Comparison of ENCODE assay signal across 11 cellular contexts in the genomic region with DNA sequence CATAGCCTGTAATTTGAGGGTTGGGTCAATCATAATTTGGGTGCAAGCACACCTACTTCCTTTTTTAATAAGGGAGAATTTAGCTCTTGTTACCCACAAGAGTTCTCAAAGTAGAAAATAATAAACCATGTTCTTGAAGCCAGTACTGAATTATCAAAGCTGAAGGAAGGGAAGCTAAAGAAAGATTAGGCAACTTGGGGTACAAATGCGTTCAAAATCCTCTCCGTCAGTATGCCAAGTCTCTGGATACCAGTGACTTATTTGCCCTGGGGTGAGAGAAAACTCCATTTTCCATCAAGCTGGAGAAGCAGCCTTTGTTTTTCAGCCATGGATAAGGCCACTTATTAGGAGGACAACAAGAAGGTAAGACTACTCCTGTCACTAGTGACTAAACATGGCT. TPM values are rescaled to one million over a fixed set of nuclear protein-coding genes. Genes with fewer than 3 reads are reported as not detected.
A peak's percentile ranks its signal among the peaks of the same experiment; 100 is the strongest.
DNase-seq lines count a peak whose midpoint lies in the region; ATAC-seq and TF ChIP-seq lines count a peak whose summit lies in the region.
"Had no signal": no experiment of that assay in that cellular context is flagged by ENCODE, and none has a peak within 500 bp of the region (broad histone marks: within the 10 kb centered on the region; RNA-seq: fewer than 3 reads in every experiment).

No MANE protein-coding gene starts in this region.

- H3K36me3 ChIP-seq in MG63 (peaks cover 70% of the 10 kb centered on the region), ovary (no peaks in the 10 kb centered on the region)

- no peaks in the 10 kb centered on the region for H3K27me3 Mint-ChIP-seq in stimulated activated naive CD8-positive, alpha-beta T cell treated with anti-CD3 and anti-CD28 coated beads, Interleukin-15, Interleukin-2, amounts not matched to agents 100 ng/mL and 50 ng/mL, for 24 hours
- no peaks in the 10 kb centered on the region for H3K27me3 Mint-ChIP-seq in naive B cell

- H3K9me3 ChIP-seq in MG63 (peaks cover 7% of the 10 kb centered on the region), ovary (no peaks in the 10 kb centered on the region)

- 37 to 89% (median 56%) methylated on average over 2 of the region's 2 CpGs for WGBS in adipose tissue, 3 donors
- 87 to 95% (median 93%) methylated on average over 2 of the region's 2 CpGs for WGBS in ovary, 3 donors

- ATAC-seq in stimulated activated naive CD8-positive, alpha-beta T cell treated with anti-CD3 and anti-CD28 coated beads, Interleukin-15, Interleukin-2, amounts not matched to agents 100 U/mL and 50 U/mL, for 24 hours, result no peak
- ATAC-seq in naive B cell (ENCODE audit: low read depth in 2 of 2), result no peak

- peaks cover 14% of the 10 kb centered on the region for H3K9me3 Mint-ChIP-seq in stimulated activated naive CD8-positive, alpha-beta T cell treated with anti-CD3 and anti-CD28 coated beads, Interleukin-15, Interleukin-2, amounts not matched to agents 100 ng/mL and 50 ng/mL, for 24 hours
- H3K9me3 Mint-ChIP-seq in naive B cell, result no peaks in the 10 kb centered on the region

- H3K4me3 ChIP-seq in MG63 (no peak overlapping the region), ovary (no peak overlapping the region)

- peaks cover 2% of the 10 kb centered on the region for H3K4me1 ChIP-seq in ovary (ENCODE audit: insufficient read depth)

- peaks cover 79% of the 10 kb centered on the region for H3K36me3 Mint-ChIP-seq in stimulated activated naive CD8-positive, alpha-beta T cell treated with anti-CD3 and anti-CD28 coated beads, Interleukin-15, Interleukin-2, amounts not matched to agents 100 ng/mL and 50 ng/mL, for 24 hours (ENCODE audit: low read depth)
- peaks cover 5 to 16% of the 10 kb centered on the region in 2 donors for H3K36me3 Mint-ChIP-seq in naive B cell

- no peaks in the 10 kb centered on the region for H3K27me3 ChIP-seq in MG63
- H3K27me3 ChIP-seq in ovary, result no peaks in the 10 kb centered on the region

- H3K27ac ChIP-seq in adipose tissue (ENCODE audit: low read depth, low read length), result peak overlapping the region; percentile 2
- no peak overlapping the region for H3K27ac ChIP-seq in ovary
- H3K27ac ChIP-seq: WERI-Rb-1 had no signal

- peak overlapping the region; percentile 58 for H3K4me3 Mint-ChIP-seq in stimulated activated naive CD8-positive, alpha-beta T cell treated with anti-CD3 and anti-CD28 coated beads, Interleukin-15, Interleukin-2, amounts not matched to agents 100 ng/mL and 50 ng/mL, for 24 hours
- peak overlapping the region in 5 of 8 donors; percentile 17 to 65 (median 48) for H3K4me3 Mint-ChIP-seq in naive B cell

- H3K4me1 Mint-ChIP-seq in stimulated activated naive CD8-positive, alpha-beta T cell treated with anti-CD3 and anti-CD28 coated beads, Interleukin-15, Interleukin-2, amounts not matched to agents 100 ng/mL and 50 ng/mL, for 24 hours (ENCODE audit: low read depth), result peaks cover 65% of the 10 kb centered on the region
- peaks cover 34 to 54% (median 35%) of the 10 kb centered on the region in 3 donors for H3K4me1 Mint-ChIP-seq in naive B cell

- TF ChIP-seq EP300 in ovary (IDR thresholded peaks at IDR 0.05), result no peak

- intact Hi-C loops in ovary (cut with DNase I), result no loop called here

- TF ChIP-seq CTCF in ovary (IDR thresholded peaks at IDR 0.05), result no peak

- no peak for DNase-seq in stimulated activated naive CD8-positive, alpha-beta T cell treated with anti-CD3 and anti-CD28 coated beads, Interleukin-15, Interleukin-2, amounts not matched to agents 100 U/mL and 50 U/mL, for 24 hours
- DNase-seq in naive B cell (no peak), NCI-H2107 treated with DMSO at 0.1 percent for 48 hours (lab: John Stamatoyannopoulos, UW; ENCODE audit: unreplicated experiment) (no peak), MG63 (no peak), ovary (no peak), H4 (ENCODE audit: low spot score) (no peak)
- DNase-seq: COR-L47, occipital lobe, WERI-Rb-1 had no signal

- peak overlapping the region; percentile 82 for H3K27ac Mint-ChIP-seq in stimulated activated naive CD8-positive, alpha-beta T cell treated with anti-CD3 and anti-CD28 coated beads, Interleukin-15, Interleukin-2, amounts not matched to agents 100 ng/mL and 50 ng/mL, for 24 hours
- H3K27ac Mint-ChIP-seq in naive B cell, result peak overlapping the region; percentile 76 to 94 (median 90)

- no peak for TF ChIP-seq POLR2A in ovary (IDR thresholded peaks at IDR 0.05)

RNA-seq across cellular contexts. Expression of a gene that starts 23.5 kb away (rescaled TPM):
- polyA plus RNA-seq in adipose tissue, result 1 to 10 TPM; 3.9 to 6.5 (median 5.3) TPM
- 10 to 100 TPM in 5 of 6 donors, 1 to 10 TPM in 1; 9.4 to 17.3 (median 11.5) TPM for polyA plus RNA-seq in naive B cell (ENCODE audit: low read depth in 6 of 6)
- 10.3 and 12.0 TPM in 2 replicates for total RNA-seq in MG63 (2014; rRNA removed; shearing (Covaris generic); ENCODE audit: low replicate concordance)
- total RNA-seq in ovary, result 10 to 100 TPM in 1 of 7 donors, 1 to 10 TPM in 6; 7.3 to 13.8 (median 8.1) TPM
- polyA plus RNA-seq in ovary, result 1 to 10 TPM; 3.7 to 5.1 TPM
- 12.3 and 16.1 TPM in 2 replicates for total RNA-seq in H4 (2014; rRNA removed; shearing (Covaris generic))

RNA-seq across cellular contexts. Expression of a gene that starts 25.0 kb away (rescaled TPM):
- 10 to 100 TPM; 13.5 to 17.2 (median 14.0) TPM for polyA plus RNA-seq in adipose tissue
- 10 to 100 TPM in 1 of 6 donors, 1 to 10 TPM in 4, under 1 TPM in 1; 0.71 to 11.8 (median 5.5) TPM for polyA plus RNA-seq in naive B cell (ENCODE audit: low read depth in 6 of 6)
- total RNA-seq in MG63 (2014; rRNA removed; shearing (Covaris generic); ENCODE audit: low replicate concordance), result 4.8 and 8.4 TPM in 2 replicates
- 10 to 100 TPM; 39.8 to 62.7 (median 48.8) TPM for total RNA-seq in ovary
- 10 to 100 TPM; 22.7 to 28.1 TPM for polyA plus RNA-seq in ovary
- 11.3 and 20.3 TPM in 2 replicates for total RNA-seq in H4 (2014; rRNA removed; shearing (Covaris generic))

RNA-seq across cellular contexts. Expression of a gene that starts 28.8 kb away (rescaled TPM):
- 100 to 1,000 TPM in 1 of 3 donors, 10 to 100 TPM in 2; 34.9 to 115 (median 76.6) TPM for polyA plus RNA-seq in adipose tissue
- polyA plus RNA-seq in naive B cell (ENCODE audit: low read depth in 6 of 6), result 100 to 1,000 TPM; 431 to 655 (median 460) TPM
- total RNA-seq in MG63 (2014; rRNA removed; shearing (Covaris generic); ENCODE audit: low replicate concordance), result 72.9 and 85.2 TPM in 2 replicates
- 10 to 100 TPM; 29.3 to 82.3 (median 75.0) TPM for total RNA-seq in ovary
- polyA plus RNA-seq in ovary, result 10 to 100 TPM; 39.3 to 44.7 TPM
- 15.5 and 21.3 TPM in 2 replicates for total RNA-seq in H4 (2014; rRNA removed; shearing (Covaris generic))
